Comparison of ENCODE assay signal across 25 cellular contexts in genomic region chr16:79415983-79416641, GRCh38.
DNase-seq lines count a peak whose midpoint lies in the region; ATAC-seq and TF ChIP-seq lines count a peak whose summit lies in the region.
"Had no signal": no experiment of that assay in that cellular context is flagged by ENCODE, and none has a peak within 500 bp of the region (broad histone marks: within the 10 kb centered on the region; RNA-seq: fewer than 3 reads in every experiment).

No MANE protein-coding gene starts in this region.

- no peaks in the 10 kb centered on the region for H3K36me3 Mint-ChIP-seq in CD8-positive, alpha-beta T cell
- H3K36me3 Mint-ChIP-seq in activated T-helper 2 cell treated with anti-CD3 and anti-CD28 coated beads, Interferon-gamma antibody, Interleukin-2, Interleukin-4, amounts not matched to agents 10 μg/mL and 5 μg/mL and 100 μg/mL, durations not matched to agents 14 hours and 24 hours and 36 hours (ENCODE audit: low read depth): no peaks in the 10 kb centered on the region
- peaks cover 0 to 12% (median 0%) of the 10 kb centered on the region in 5 donors for H3K36me3 Mint-ChIP-seq in naive thymus-derived CD4-positive, alpha-beta T cell
- H3K36me3 Mint-ChIP-seq: naive B cell; stimulated activated naive B cell treated with anti-CD40 and anti-IgM and Interleukin-4, amounts not matched to agents 10 μg/mL and 1 μg/mL and 100 μg/mL, for 72 hours had no signal

- no peaks in the 10 kb centered on the region for H3K9me3 Mint-ChIP-seq in CD8-positive, alpha-beta T cell
- H3K9me3 Mint-ChIP-seq in activated T-helper 2 cell treated with anti-CD3 and anti-CD28 coated beads, Interferon-gamma antibody, Interleukin-2, Interleukin-4, amounts not matched to agents 10 μg/mL and 5 μg/mL and 100 μg/mL, durations not matched to agents 14 hours and 24 hours and 36 hours: peaks cover 4% of the 10 kb centered on the region
- H3K9me3 Mint-ChIP-seq in naive thymus-derived CD4-positive, alpha-beta T cell: peaks cover 0 to 2% (median 0%) of the 10 kb centered on the region in 11 donors
- H3K9me3 Mint-ChIP-seq: activated B cell treated with CpG ODN at 0.5 μM for 24 hours had no signal

- CTCF ChIA-PET in CD8-positive, alpha-beta T cell (lab: Charles Lee): interaction anchor here (0.8 kb wide), 1 partner anchor 356 kb away, joined by 3 read pairs; no protein-coding TSS in a partner anchor
- CTCF ChIA-PET in naive thymus-derived CD4-positive, alpha-beta T cell (lab: Charles Lee): interaction anchor here (0.6 to 0.7 kb wide), 2 partner anchors 44 to 159 kb away, joined by 3 to 6 read pairs; no protein-coding TSS in a partner anchor

- POLR2A ChIA-PET in CD8-positive, alpha-beta T cell (lab: Charles Lee): interaction anchor here (0.6 to 1.0 kb wide), 3 partner anchors 30 to 36 kb away, joined by 3 to 4 read pairs (median 3); no protein-coding TSS in a partner anchor
- POLR2A ChIA-PET in naive thymus-derived CD4-positive, alpha-beta T cell (lab: Charles Lee): no interaction called here

- peak; percentile 42 for ATAC-seq in CD8-positive, alpha-beta T cell
- ATAC-seq in naive thymus-derived CD4-positive, alpha-beta T cell: peak; percentile 57
- ATAC-seq: body of pancreas; stimulated activated naive B cell treated with anti-CD40 and anti-IgM and Interleukin-4, amounts not matched to agents 10 μg/mL and 1 μg/mL and 100 μg/mL, for 72 hours had no signal

- H3K4me3 Mint-ChIP-seq in CD8-positive, alpha-beta T cell: peak overlapping the region; percentile 63
- peak overlapping the region; percentile 9 for H3K4me3 Mint-ChIP-seq in activated T-helper 2 cell treated with anti-CD3 and anti-CD28 coated beads, Interferon-gamma antibody, Interleukin-2, Interleukin-4, amounts not matched to agents 10 μg/mL and 5 μg/mL and 100 μg/mL, durations not matched to agents 14 hours and 24 hours and 36 hours (ENCODE audit: low read depth)
- H3K4me3 Mint-ChIP-seq in naive thymus-derived CD4-positive, alpha-beta T cell: peak overlapping the region; percentile 9 to 76 (median 62)
- H3K4me3 Mint-ChIP-seq: activated B cell treated with CpG ODN at 0.5 μM for 24 hours; stimulated activated naive B cell treated with anti-CD40 and anti-IgM and Interleukin-4, amounts not matched to agents 10 μg/mL and 1 μg/mL and 100 μg/mL, for 72 hours had no signal

- no peaks in the 10 kb centered on the region for H3K36me3 ChIP-seq in CD8-positive, alpha-beta T cell (ENCODE audit: insufficient read depth, low read length)
- no peaks in the 10 kb centered on the region for H3K36me3 ChIP-seq in naive thymus-derived CD4-positive, alpha-beta T cell (ENCODE audit: control insufficient read depth in 2 of 3, insufficient read depth in 3 of 3, low read length in 3 of 3)
- H3K36me3 ChIP-seq: colonic mucosa, prostate gland, transverse colon had no signal

- H3K4me1 ChIP-seq in CD8-positive, alpha-beta T cell (ENCODE audit: insufficient read depth, low read length): peaks cover 15% of the 10 kb centered on the region
- H3K4me1 ChIP-seq in naive thymus-derived CD4-positive, alpha-beta T cell (ENCODE audit: control insufficient read depth in 2 of 2, insufficient read depth in 2 of 2, low read length in 2 of 2): peaks cover 12 to 22% of the 10 kb centered on the region in 2 donors
- H3K4me1 ChIP-seq: body of pancreas, colonic mucosa, prostate gland, transverse colon had no signal

- H3K27ac ChIP-seq in CD8-positive, alpha-beta T cell (ENCODE audit: low read depth, low read length): peak overlapping the region; percentile 11
- H3K27ac ChIP-seq in naive thymus-derived CD4-positive, alpha-beta T cell (ENCODE audit: low read depth, low read length): no peak overlapping the region
- H3K27ac ChIP-seq: body of pancreas, C4-2B, colonic mucosa, hepatocyte, prostate gland, transverse colon had no signal

- intact Hi-C loops in CD8-positive, alpha-beta T cell (cut with DNase I, micrococcal nuclease): no loop called here
- intact Hi-C loops in activated T-helper 2 cell treated with anti-CD3 and anti-CD28 coated beads, Interferon-gamma antibody, Interleukin-2, Interleukin-4, amounts not matched to agents 10 μg/mL and 5 μg/mL and 100 μg/mL, durations not matched to agents 14 hours and 24 hours and 36 hours (cut with micrococcal nuclease): no loop called here
- intact Hi-C loops in naive thymus-derived CD4-positive, alpha-beta T cell (cut with micrococcal nuclease): loop anchor here in 1 of 2 donors (10.0 kb wide), 1 partner anchor 141 kb away; no protein-coding TSS in a partner anchor

- no peaks in the 10 kb centered on the region for H3K9me3 ChIP-seq in CD8-positive, alpha-beta T cell (ENCODE audit: low read length)
- no peaks in the 10 kb centered on the region for H3K9me3 ChIP-seq in naive thymus-derived CD4-positive, alpha-beta T cell (ENCODE audit: control insufficient read depth in 2 of 3, low read length in 3 of 3)
- H3K9me3 ChIP-seq: body of pancreas, colonic mucosa, prostate gland, transverse colon had no signal

- peak overlapping the region; percentile 61 for H3K27ac Mint-ChIP-seq in CD8-positive, alpha-beta T cell
- peak overlapping the region; percentile 7 for H3K27ac Mint-ChIP-seq in activated T-helper 2 cell treated with anti-CD3 and anti-CD28 coated beads, Interferon-gamma antibody, Interleukin-2, Interleukin-4, amounts not matched to agents 10 μg/mL and 5 μg/mL and 100 μg/mL, durations not matched to agents 14 hours and 24 hours and 36 hours
- H3K27ac Mint-ChIP-seq in naive thymus-derived CD4-positive, alpha-beta T cell: peak overlapping the region in 7 of 9 donors; percentile 4 to 75 (median 65)
- H3K27ac Mint-ChIP-seq: activated B cell treated with CpG ODN at 0.5 μM for 24 hours; naive B cell; stimulated activated naive B cell treated with anti-CD40 and anti-IgM and Interleukin-4, amounts not matched to agents 10 μg/mL and 1 μg/mL and 100 μg/mL, for 72 hours had no signal

- H3K27me3 Mint-ChIP-seq in CD8-positive, alpha-beta T cell (ENCODE audit: low read depth): no peaks in the 10 kb centered on the region
- no peaks in the 10 kb centered on the region for H3K27me3 Mint-ChIP-seq in activated T-helper 2 cell treated with anti-CD3 and anti-CD28 coated beads, Interferon-gamma antibody, Interleukin-2, Interleukin-4, amounts not matched to agents 10 μg/mL and 5 μg/mL and 100 μg/mL, durations not matched to agents 14 hours and 24 hours and 36 hours (ENCODE audit: low read depth)
- H3K27me3 Mint-ChIP-seq in naive thymus-derived CD4-positive, alpha-beta T cell: peaks cover 0 to 7% (median 0%) of the 10 kb centered on the region in 5 donors

- H3K27me3 ChIP-seq in CD8-positive, alpha-beta T cell (ENCODE audit: insufficient read depth, low read length): no peaks in the 10 kb centered on the region
- H3K27me3 ChIP-seq in naive thymus-derived CD4-positive, alpha-beta T cell (ENCODE audit: control insufficient read depth in 2 of 2, insufficient read depth in 2 of 2, low read length in 2 of 2): no peaks in the 10 kb centered on the region
- H3K27me3 ChIP-seq: body of pancreas, colonic mucosa, hepatocyte, transverse colon had no signal

- no peak for TF ChIP-seq CTCF in CD8-positive, alpha-beta T cell (IDR thresholded peaks at IDR 0.05)

- H3K4me1 Mint-ChIP-seq in CD8-positive, alpha-beta T cell (ENCODE audit: low read depth): peaks cover 32% of the 10 kb centered on the region
- H3K4me1 Mint-ChIP-seq in activated T-helper 2 cell treated with anti-CD3 and anti-CD28 coated beads, Interferon-gamma antibody, Interleukin-2, Interleukin-4, amounts not matched to agents 10 μg/mL and 5 μg/mL and 100 μg/mL, durations not matched to agents 14 hours and 24 hours and 36 hours (ENCODE audit: low read depth): peaks cover 31% of the 10 kb centered on the region
- peaks cover 11 to 44% (median 29%) of the 10 kb centered on the region in 7 donors for H3K4me1 Mint-ChIP-seq in naive thymus-derived CD4-positive, alpha-beta T cell

- DNase-seq in activated CD8-positive, alpha-beta memory T cell treated with anti-CD3 and anti-CD28 coated beads for 24 hours: peak; percentile 59
- no peak for DNase-seq in activated CD8-positive, alpha-beta memory T cell treated with anti-CD3 and anti-CD28 coated beads, Interleukin-2, amount 50 U/mL, for 48 hours
- DNase-seq in CD8-positive, alpha-beta T cell: peak in 3 of 7 experiments; percentile 1 to 59 (median 16)
- DNase-seq in activated T-helper 2 cell treated with anti-CD3 and anti-CD28 coated beads, Interferon-gamma antibody, Interleukin-2, Interleukin-4, amounts not matched to agents 10 μg/mL and 5 μg/mL and 100 μg/mL, durations not matched to agents 14 hours and 24 hours and 36 hours (ENCODE audit: low spot score): no peak
- DNase-seq in naive thymus-derived CD4-positive, alpha-beta T cell: peak in 5 of 9 donors; percentile 16 to 27 (median 17)
- no peak for DNase-seq in hippocampal formation (lab: John Stamatoyannopoulos, UW)
- DNase-seq in GM19238 (ENCODE audit: insufficient read length, low spot score): no peak
- no peak for DNase-seq in NCI-H82 (lab: John Stamatoyannopoulos, UW)
- DNase-seq: activated B cell treated with CpG ODN at 0.5 μM for 24 hours; body of pancreas; colonic mucosa; Kasumi-1; kidney; mammary epithelial cell; naive B cell; NCI-H1092 treated with DMSO at 0.1 percent for 48 hours; NCI-H526; OCI-M1; SHP77 treated with DMSO at 0.1 percent for 48 hours; stimulated activated naive B cell treated with anti-CD40 and anti-IgM and Interleukin-4, amounts not matched to agents 10 μg/mL and 1 μg/mL and 100 μg/mL, for 72 hours; transverse colon had no signal

- peak overlapping the region; percentile 13 for H3K4me3 ChIP-seq in CD8-positive, alpha-beta T cell (ENCODE audit: low read depth, low read length)
- H3K4me3 ChIP-seq in naive thymus-derived CD4-positive, alpha-beta T cell (ENCODE audit: low read length): no peak overlapping the region
- H3K4me3 ChIP-seq: body of pancreas, colonic mucosa, hepatocyte, prostate gland, smooth muscle cell, transverse colon had no signal

Comparison
In these comparisons a context has a peak if more than half of its experiments do, and no peak if none do; other contexts are left out.
1. DNase-seq: peak in activated CD8-positive, alpha-beta memory T cell treated with anti-CD3 and anti-CD28 coated beads for 24 hours (single experiment) and naive thymus-derived CD4-positive, alpha-beta T cell (5 of 9); none in activated CD8-positive, alpha-beta memory T cell treated with anti-CD3 and anti-CD28 coated beads, Interleukin-2, amount 50 U/mL, for 48 hours (single experiment), activated T-helper 2 cell treated with anti-CD3 and anti-CD28 coated beads, Interferon-gamma antibody, Interleukin-2, Interleukin-4, amounts not matched to agents 10 μg/mL and 5 μg/mL and 100 μg/mL, durations not matched to agents 14 hours and 24 hours and 36 hours (single experiment), hippocampal formation (0 of 2), GM19238 (single experiment) and NCI-H82 (single experiment).
2. H3K27ac Mint-ChIP-seq: peak in every context shown above with its lines; median percentile 65 in naive thymus-derived CD4-positive, alpha-beta T cell; 61 in CD8-positive, alpha-beta T cell; 7 in activated T-helper 2 cell treated with anti-CD3 and anti-CD28 coated beads, Interferon-gamma antibody, Interleukin-2, Interleukin-4, amounts not matched to agents 10 μg/mL and 5 μg/mL and 100 μg/mL, durations not matched to agents 14 hours and 24 hours and 36 hours.
3. H3K4me3 Mint-ChIP-seq: peak in every context shown above with its lines; median percentile 63 in CD8-positive, alpha-beta T cell; 62 in naive thymus-derived CD4-positive, alpha-beta T cell; 9 in activated T-helper 2 cell treated with anti-CD3 and anti-CD28 coated beads, Interferon-gamma antibody, Interleukin-2, Interleukin-4, amounts not matched to agents 10 μg/mL and 5 μg/mL and 100 μg/mL, durations not matched to agents 14 hours and 24 hours and 36 hours.